21 cellular contexts compared by ENCODE assay signal in the genomic region with DNA sequence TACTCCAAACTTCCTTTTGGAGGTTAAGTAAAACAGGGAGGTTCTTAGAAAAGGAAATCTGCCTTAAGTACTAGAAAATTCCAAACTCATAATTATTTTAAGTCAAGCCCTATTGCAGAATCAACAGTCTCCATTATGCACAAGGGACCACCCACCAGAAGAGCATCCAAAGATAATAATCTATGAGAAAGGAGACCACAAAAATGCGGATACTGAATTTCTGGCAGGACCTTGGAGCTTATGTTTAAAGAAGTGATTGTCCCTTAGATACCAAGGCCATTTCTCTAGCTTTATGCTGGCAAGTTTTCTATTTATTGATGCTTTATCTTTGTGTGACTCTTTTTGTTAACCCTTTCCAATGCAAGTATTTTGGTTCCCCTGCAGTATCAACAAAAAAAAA.
DNase-seq lines count a peak whose midpoint lies in the region; ATAC-seq and TF ChIP-seq lines count a peak whose summit lies in the region.
"Had no signal": no experiment of that assay in that cellular context is flagged by ENCODE, and none has a peak within 500 bp of the region (broad histone marks: within the 10 kb centered on the region; RNA-seq: fewer than 3 reads in every experiment).

No MANE protein-coding gene starts in this region.

- no peak overlapping the region for H3K4me2 ChIP-seq in PC-9
- no peak overlapping the region for H3K4me2 ChIP-seq in mesenchymal stem cell (ENCODE audit: low read length, poor library complexity, severe bottlenecking)

- peaks cover 26% of the 10 kb centered on the region for H3F3A ChIP-seq in PC-9 (ENCODE audit: insufficient read depth, low read depth)

- H3K14ac ChIP-seq in mesenchymal stem cell (ENCODE audit: low read length in 2 of 2), result no peak overlapping the region

- H2AK5ac ChIP-seq in mesenchymal stem cell (ENCODE audit: low read length, severe bottlenecking), result no peak overlapping the region

- intact Hi-C loops in PC-9 (cut with micrococcal nuclease; ENCODE audit: unreplicated experiment), result loop anchor here (2.0 to 5.0 kb wide), 3 partner anchors 257 to 1246 kb away; no protein-coding TSS in a partner anchor

- H2BK120ac ChIP-seq in mesenchymal stem cell (ENCODE audit: low read depth, low read length), result no peak overlapping the region

- no peaks in the 10 kb centered on the region for H4K20me1 ChIP-seq in PC-9 (ENCODE audit: insufficient read depth)

- no peak overlapping the region for H2BK12ac ChIP-seq in mesenchymal stem cell (ENCODE audit: low read length in 2 of 2)

- H3K27ac ChIP-seq in PC-9, result no peak overlapping the region
- no peak overlapping the region for H3K27ac ChIP-seq in mesenchymal stem cell (ENCODE audit: low read length, poor library complexity, severe bottlenecking)
- H3K27ac ChIP-seq: dorsolateral prefrontal cortex, SK-N-MC had no signal

- H3K4ac ChIP-seq in mesenchymal stem cell (ENCODE audit: low read depth in 1 of 2, low read length in 2 of 2), result no peak overlapping the region

- 67% methylated on average over 1 of the region's 1 CpG for WGBS in mesenchymal stem cell

- POLR2A ChIA-PET in PC-9 (lab: Charles Lee; ENCODE audit: unreplicated experiment), result interaction anchor here (0.6 to 0.7 kb wide), 5 partner anchors 391 to 629 kb away, joined by 3 to 10 read pairs (median 5); no protein-coding TSS in a partner anchor

- no peak overlapping the region for H2BK15ac ChIP-seq in mesenchymal stem cell (ENCODE audit: low read depth, poor library complexity, severe bottlenecking)

- H3K9me3 ChIP-seq in PC-9 (ENCODE audit: insufficient read depth, low read depth), result peaks cover 7% of the 10 kb centered on the region; the same call in 1 of the 2 replicates
- H3K9me3 ChIP-seq in mesenchymal stem cell (ENCODE audit: control insufficient read depth, low read length), result no peaks in the 10 kb centered on the region
- H3K9me3 ChIP-seq: tibial artery had no signal

- H3K79me2 ChIP-seq in PC-9 (ENCODE audit: low read depth), result no peaks in the 10 kb centered on the region

- no peak overlapping the region for H4K8ac ChIP-seq in mesenchymal stem cell (ENCODE audit: low read length)

- no peak overlapping the region for H3K9ac ChIP-seq in mesenchymal stem cell (ENCODE audit: low read length)

- H2AFZ ChIP-seq in PC-9 (no peak overlapping the region), mesenchymal stem cell (ENCODE audit: low read depth, low read length) (no peak overlapping the region)

- no peak overlapping the region for H3K18ac ChIP-seq in mesenchymal stem cell (ENCODE audit: low read depth in 1 of 2, low read length in 2 of 2)

- CTCF ChIA-PET in PC-9 (lab: Charles Lee), result interaction anchor here (0.6 kb wide), 1 partner anchor 1050 kb away, joined by 3 read pairs; no protein-coding TSS in a partner anchor

- H4K91ac ChIP-seq in mesenchymal stem cell (ENCODE audit: low read length), result no peak overlapping the region

- no peaks in the 10 kb centered on the region for H3K79me1 ChIP-seq in mesenchymal stem cell (replicated peaks; ENCODE audit: low read length, poor library complexity, severe bottlenecking)

- no peaks in the 10 kb centered on the region for H3K27me3 ChIP-seq in PC-9 (ENCODE audit: insufficient read depth, low read depth)
- no peaks in the 10 kb centered on the region for H3K27me3 ChIP-seq in mesenchymal stem cell (ENCODE audit: control insufficient read depth in 1 of 2, insufficient read depth in 1 of 2, low read length in 2 of 2)
- H3K27me3 ChIP-seq: dorsolateral prefrontal cortex, tibial artery had no signal

- H3K36me3 ChIP-seq in PC-9 (ENCODE audit: low read depth) (no peaks in the 10 kb centered on the region), mesenchymal stem cell (ENCODE audit: control insufficient read depth in 1 of 2, insufficient read depth in 2 of 2, low read depth in 1 of 2, low read length in 2 of 2) (no peaks in the 10 kb centered on the region)
- H3K36me3 ChIP-seq: tibial artery had no signal

- ATAC-seq in HG02642 (IDR thresholded peaks at IDR 0.05; ENCODE audit: poor library complexity, unreplicated experiment) (no peak), HG03460 (IDR thresholded peaks at IDR 0.05; ENCODE audit: unreplicated experiment) (no peak)
- ATAC-seq: activated naive CD4-positive, alpha-beta T cell treated with anti-CD3 and anti-CD28 coated beads, Interleukin-2, amount 50 U/mL, for 72 hours; left ventricle myocardium superior; stimulated activated effector memory CD8-positive, alpha-beta T cell treated with anti-CD3 and anti-CD28 coated beads, Interleukin-12 subunit alpha, Interleukin-12 subunit beta, amount 100 ng/mL, for 72 hours had no signal

- H3K4me1 ChIP-seq in PC-9 (replicated peaks; ENCODE audit: insufficient read depth) (peaks cover 39% of the 10 kb centered on the region), mesenchymal stem cell (ENCODE audit: control insufficient read depth, insufficient read depth, low read depth, low read length) (no peaks in the 10 kb centered on the region)

- DNase-seq in Daoy (ENCODE audit: low read depth) (peak; percentile 4), PC-9 (peak; percentile 33 to 67), cardiac fibroblast (ENCODE audit: low read depth in 2 of 2) (peak; percentile 16 to 50), mesenchymal stem cell (peak; percentile 77), NCI-H226 (no peak), NCI-H1930 (lab: John Stamatoyannopoulos, UW) (no peak)
- DNase-seq: activated CD4-positive, alpha-beta T cell treated with anti-CD3 and anti-CD28 coated beads for 1 hour; dorsolateral prefrontal cortex; erythroblast; head of caudate nucleus; left ventricle myocardium superior; NCI-H1417 treated with DMSO at 0.1 percent for 48 hours; NCI-H526 treated with DMSO at 0.1 percent for 48 hours; retina; stimulated activated CD4-positive, alpha-beta T cell treated with anti-CD3 and anti-CD28 coated beads, Interleukin-15, amount 100 ng/mL, for 24 hours; tibial artery had no signal

- H3K23ac ChIP-seq in mesenchymal stem cell (ENCODE audit: low read length in 2 of 2), result no peak overlapping the region

- no TSS peak for BruUV-seq in PC-9 (replicated peaks; lab: Mats Ljungman, UMichigan)

- no peak overlapping the region for H3K4me3 ChIP-seq in PC-9
- H3K4me3 ChIP-seq in cardiac fibroblast (replicated peaks in 1 of 2; ENCODE audit: low read depth in 2 of 2, low read length in 2 of 2), result no peak overlapping the region
- no peak overlapping the region for H3K4me3 ChIP-seq in mesenchymal stem cell (ENCODE audit: insufficient read depth in 1 of 2, low read depth in 1 of 2, low read length in 2 of 2)
- H3K4me3 ChIP-seq: dorsolateral prefrontal cortex, SK-N-MC, tibial artery had no signal

- H2BK5ac ChIP-seq in mesenchymal stem cell (ENCODE audit: low read depth, low read length, poor library complexity, severe bottlenecking), result no peak overlapping the region

- no peaks in the 10 kb centered on the region for H3K9me2 ChIP-seq in PC-9 (ENCODE audit: insufficient read depth)

- TF ChIP-seq CTCF in PC-9 (conservative IDR thresholded peaks at IDR 0.05) (no peak), cardiac fibroblast (IDR thresholded peaks at IDR 0.05; ENCODE audit: low read depth, low read length) (peak; percentile 6)

Comparison
In these comparisons a context has a peak if more than half of its experiments do, and no peak if none do; other contexts are left out.
1. DNase-seq: peak in Daoy (single experiment), PC-9 (2 of 2), cardiac fibroblast (2 of 2) and mesenchymal stem cell (single experiment); none in NCI-H226 (single experiment) and NCI-H1930 (0 of 2).